8 cellular contexts compared by ENCODE assay signal in the genomic region with DNA sequence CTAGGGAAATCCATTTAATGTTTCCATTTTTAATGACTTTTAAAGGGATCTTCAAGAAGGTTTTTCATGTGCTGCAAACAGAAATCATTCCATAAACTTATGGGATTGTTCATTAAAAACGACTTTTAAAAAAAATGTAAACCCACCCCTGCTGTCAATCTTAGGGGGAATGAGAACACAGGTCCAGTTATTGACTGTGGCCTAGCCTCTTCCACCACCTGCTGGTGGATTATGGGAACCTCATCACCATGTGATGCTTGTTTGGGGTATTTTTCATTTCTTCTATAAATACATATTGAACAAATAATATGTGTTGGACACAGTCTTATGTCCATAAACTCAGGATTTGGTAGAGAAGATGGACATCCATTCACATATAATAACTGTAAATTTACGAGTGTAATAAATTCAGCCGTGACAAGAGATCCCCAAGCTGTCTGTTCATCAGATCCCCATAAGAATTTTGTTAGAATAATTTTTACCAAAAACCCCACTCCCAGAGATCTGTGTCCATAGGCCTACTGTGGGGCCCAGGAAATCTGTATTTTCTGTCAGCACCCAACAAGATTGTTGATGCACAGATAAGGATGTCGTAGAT. TPM values are rescaled to one million over a fixed set of nuclear protein-coding genes. Genes with fewer than 3 reads are reported as not detected.
DNase-seq lines count a peak whose midpoint lies in the region; ATAC-seq, FAIRE-seq and TF ChIP-seq lines count a peak whose summit lies in the region.

No MANE protein-coding gene starts in this region.

- no peaks in the 10 kb centered on the region for H3K4me1 ChIP-seq in Panc1 (ENCODE audit: control insufficient read depth, insufficient read depth, low read length)

- no TSS peak for BruUV-seq in Panc1 (replicated peaks; lab: Mats Ljungman, UMichigan)

- no peak overlapping the region for H3K4me3 ChIP-seq in Panc1 (ENCODE audit: low read depth in 2 of 2, low read length in 2 of 2)
- no peak overlapping the region for H3K4me3 ChIP-seq in cardiac fibroblast (replicated peaks in 1 of 2; ENCODE audit: low read depth in 2 of 2, low read length in 2 of 2)

- in situ Hi-C loops in Panc1 (cut with HindIII; ENCODE audit: low pct_unique_long_range_greater_than_20kb, low sequenced_read_pairs) = no loop called here

- DNase-seq in DMS153 (lab: John Stamatoyannopoulos, UW) (peak; percentile 23), HTR-8/SVneo (ENCODE audit: insufficient read length, low spot score) (peak; percentile 74), Panc1 (ENCODE audit: low read depth, low spot score) (peak; percentile 55), cardiac fibroblast (ENCODE audit: low read depth in 2 of 2) (peak; percentile 70 to 71), left kidney (ENCODE audit: low read depth, low spot score) (peak; percentile 67), NCI-H187 treated with DMSO at 0.1 percent for 48 hours (lab: John Stamatoyannopoulos, UW) (no peak)
- peak; percentile 43 for DNase-seq in stimulated activated CD8-positive, alpha-beta memory T cell treated with anti-CD3 and anti-CD28 coated beads, Interleukin-4, amount 100 ng/mL, for 48 hours
- DNase-seq in effector CD8-positive, alpha-beta T cell (lab: John Stamatoyannopoulos, UW) = no peak

- no peaks in the 10 kb centered on the region for H3K36me3 ChIP-seq in Panc1 (ENCODE audit: control insufficient read depth, insufficient read depth, low read length)

- no peaks in the 10 kb centered on the region for H3K27me3 ChIP-seq in Panc1 (ENCODE audit: control insufficient read depth, insufficient read depth, low read length)

- CTCF ChIA-PET in Panc1 (lab: Charles Lee) = interaction anchor here (1.1 kb wide), 1 partner anchor 198 kb away, joined by 7 read pairs; no protein-coding TSS in a partner anchor

- H3K9me3 ChIP-seq in Panc1 (ENCODE audit: control insufficient read depth, insufficient read depth, low read depth, low read length) = no peaks in the 10 kb centered on the region

- peak; percentile 89 for ATAC-seq in Panc1

- H3K27ac ChIP-seq in Panc1 (ENCODE audit: low read length) = no peak overlapping the region

- intact Hi-C loops in Panc1 (cut with micrococcal nuclease; ENCODE audit: unreplicated experiment) = loop anchor here (1.0 to 10.0 kb wide), 3 partner anchors 205 to 391 kb away; partner anchors contain the start of gene TMC7

- FAIRE-seq in HTR-8/SVneo (lab: Jason Lieb, UNC) = no peak

- TF ChIP-seq CTCF in Panc1 (IDR thresholded peaks at IDR 0.05) (peak; percentile 92), cardiac fibroblast (IDR thresholded peaks at IDR 0.05; ENCODE audit: low read depth, low read length) (peak; percentile 83)

- POLR2A ChIA-PET in Panc1 (lab: Charles Lee) = no interaction called here

RNA-seq across cellular contexts. Expression of gene TMC5, which starts 42.0 kb away (rescaled TPM):
- 1.4 TPM for total RNA-seq in Panc1 (2021; ENCODE audit: unreplicated experiment)
- 0.42 TPM for polyA plus RNA-seq in Panc1 (2012; ENCODE audit: insufficient read length)

Comparison
In these comparisons a context has a peak if more than half of its experiments do, and no peak if none do; other contexts are left out.
1. DNase-seq: peak in DMS153 (single experiment), HTR-8/SVneo (single experiment), Panc1 (single experiment), cardiac fibroblast (2 of 2), left kidney (single experiment) and stimulated activated CD8-positive, alpha-beta memory T cell treated with anti-CD3 and anti-CD28 coated beads, Interleukin-4, amount 100 ng/mL, for 48 hours (single experiment); none in effector CD8-positive, alpha-beta T cell (single experiment) and NCI-H187 treated with DMSO at 0.1 percent for 48 hours (single experiment).